Comparison of ENCODE assay signal across 22 cellular contexts in the genomic region with DNA sequence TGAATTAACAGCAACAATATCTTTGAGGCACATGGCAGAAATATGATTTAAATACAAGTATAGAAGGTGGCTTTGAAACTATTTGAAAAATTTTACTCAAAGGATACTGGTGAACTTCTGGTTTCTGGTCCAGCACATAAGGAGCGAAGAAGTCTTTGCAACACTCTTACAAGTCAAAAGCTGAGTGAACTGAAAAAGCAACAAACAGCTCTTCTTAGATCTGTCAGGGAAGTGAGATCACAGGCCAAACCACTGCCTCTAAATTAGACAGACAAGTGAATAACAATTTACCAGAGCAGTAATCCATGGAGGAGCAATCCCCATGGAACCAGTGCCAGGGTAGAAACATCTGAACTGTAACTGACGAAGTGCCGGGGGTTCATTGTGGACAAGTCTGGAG.
DNase-seq lines count a peak whose midpoint lies in the region; ATAC-seq and TF ChIP-seq lines count a peak whose summit lies in the region.
"Had no signal": no experiment of that assay in that cellular context is flagged by ENCODE, and none has a peak within 500 bp of the region (broad histone marks: within the 10 kb centered on the region; RNA-seq: fewer than 3 reads in every experiment).

No MANE protein-coding gene starts in this region.

- no peaks in the 10 kb centered on the region for H3K79me2 ChIP-seq in OCI-LY3 (ENCODE audit: low read length)

- H3K36me3 ChIP-seq in BLaER1 (no peaks in the 10 kb centered on the region), OCI-LY3 (replicated peaks; ENCODE audit: low read depth, low read length) (no peaks in the 10 kb centered on the region)
- H3K36me3 ChIP-seq: Peyer's patch, SJSA1 had no signal

- H3K9ac ChIP-seq in BLaER1 (no peak overlapping the region; the same call in 1 of the 2 replicates), OCI-LY3 (ENCODE audit: low read length) (no peak overlapping the region)

- TF ChIP-seq CTCF in OCI-LY3 (IDR thresholded peaks at IDR 0.05; ENCODE audit: low read depth, low read length), result no peak

- H3K4me3 ChIP-seq in BLaER1 (no peak overlapping the region), OCI-LY3 (ENCODE audit: low read length) (no peak overlapping the region)
- H3K4me3 ChIP-seq: Peyer's patch, SJSA1 had no signal

- no peak for DNase-seq in AG08395 (ENCODE audit: low spot score)
- no peak for DNase-seq in iPS-NIHi11 (ENCODE audit: low spot score)
- no peak for DNase-seq in medulla oblongata (ENCODE audit: extremely low spot score)
- DNase-seq: CD4-positive, CD25-positive, alpha-beta regulatory T cell; COR-L47; GF-D8; H9; KG1; NCI-H1048; NCI-H1436; NCI-H1930; NCI-H345; NCI-H524 treated with DMSO at 0.1 percent for 48 hours; Peyer's patch; T-helper 17 cell had no signal

- ATAC-seq in GM18867 (IDR thresholded peaks at IDR 0.05; ENCODE audit: unreplicated experiment) (peak; percentile 48), HG03025 (IDR thresholded peaks at IDR 0.05; ENCODE audit: low FRiP score, unreplicated experiment) (peak; percentile 43), HG02970 (IDR thresholded peaks at IDR 0.05; ENCODE audit: low FRiP score, unreplicated experiment) (no peak)
- ATAC-seq: T-helper 17 cell had no signal

- H4K20me1 ChIP-seq in BLaER1 (no peaks in the 10 kb centered on the region), OCI-LY3 (ENCODE audit: insufficient read depth, low read length) (no peaks in the 10 kb centered on the region)

- peaks cover 4% of the 10 kb centered on the region; the same call in 1 of the 2 replicates for H3K9me3 ChIP-seq in BLaER1
- H3K9me3 ChIP-seq in OCI-LY3 (ENCODE audit: insufficient read depth, low read length), result no peaks in the 10 kb centered on the region
- H3K9me3 ChIP-seq: Peyer's patch, SJSA1 had no signal

- H3K27me3 ChIP-seq in BLaER1 (no peaks in the 10 kb centered on the region), OCI-LY3 (ENCODE audit: low read depth, low read length) (0 out of 2 replicates have a peak, but pooled peaks cover 5% of the 10 kb centered on the region)
- H3K27me3 ChIP-seq: Peyer's patch, SJSA1 had no signal

- no peak overlapping the region for H3K27ac ChIP-seq in BLaER1
- H3K27ac ChIP-seq in OCI-LY3 (ENCODE audit: low read length), result no peak overlapping the region
- H3K27ac ChIP-seq: 22Rv1, Peyer's patch, SJSA1 had no signal

- H3K4me2 ChIP-seq in BLaER1 (peak overlapping the region; percentile 65), OCI-LY3 (ENCODE audit: low read length) (peak overlapping the region; percentile 49)

- no peak overlapping the region for H2AFZ ChIP-seq in OCI-LY3 (ENCODE audit: low read depth, low read length)

- peaks cover 55% of the 10 kb centered on the region for H3K4me1 ChIP-seq in BLaER1
- peaks cover 32% of the 10 kb centered on the region for H3K4me1 ChIP-seq in OCI-LY3 (ENCODE audit: low read length)
- H3K4me1 ChIP-seq: Peyer's patch, SJSA1 had no signal
